26 cellular contexts compared by ENCODE assay signal in genomic region chrX:10507876-10508275, GRCh38.
DNase-seq lines count a peak whose midpoint lies in the region; ATAC-seq, FAIRE-seq and TF ChIP-seq lines count a peak whose summit lies in the region.
"Had no signal": no experiment of that assay in that cellular context is flagged by ENCODE, and none has a peak within 500 bp of the region (broad histone marks: within the 10 kb centered on the region; RNA-seq: fewer than 3 reads in every experiment).

No MANE protein-coding gene starts in this region.

- H3K9me3 Mint-ChIP-seq in nephron, result no peaks in the 10 kb centered on the region

- DNase-seq in ELR (ENCODE audit: low read depth), result peak; percentile 21
- peak; percentile 52 to 74 for DNase-seq in SJCRH30
- peak; percentile 46 for DNase-seq in bronchial epithelial cell (ENCODE audit: low read depth)
- no peak for DNase-seq in caudate nucleus (lab: John Stamatoyannopoulos, UW)
- DNase-seq: activated CD8-positive, alpha-beta memory T cell treated with anti-CD3 and anti-CD28 coated beads for 24 hours; activated T-cell treated with anti-CD3 and anti-CD28 coated beads, Interleukin-2, amount 50 U/mL, for 24 hours; adrenal gland; central memory CD4-positive, alpha-beta T cell; DND-41; head of caudate nucleus; left cardiac atrium; mesendoderm; naive thymus-derived CD4-positive, alpha-beta T cell; NCI-H1694; NCI-H2171; NCI-H524; retina; Right ventricle myocardium superior; T-cell had no signal

- no peaks in the 10 kb centered on the region for H3K27me3 Mint-ChIP-seq in nephron (ENCODE audit: low read depth)
- H3K27me3 Mint-ChIP-seq: naive thymus-derived CD4-positive, alpha-beta T cell; T-cell had no signal

- TF ChIP-seq CTCF in bronchial epithelial cell (IDR thresholded peaks at IDR 0.05; ENCODE audit: insufficient read depth, low read length, severe bottlenecking), result no peak
- no peak for TF ChIP-seq CTCF in nephron (IDR thresholded peaks at IDR 0.05; ENCODE audit: unreplicated experiment in 3 of 3)

- H3K4me1 ChIP-seq in SJCRH30, result peaks cover 54% of the 10 kb centered on the region
- H3K4me1 ChIP-seq: adrenal gland had no signal

- H3K27me3 ChIP-seq in SJCRH30 (no peaks in the 10 kb centered on the region), bronchial epithelial cell (ENCODE audit: control insufficient read depth, insufficient read depth, low read length) (no peaks in the 10 kb centered on the region)
- H3K27me3 ChIP-seq: adrenal gland had no signal

- 0 out of 2 replicates have a peak, but pooled peaks cover 4% of the 10 kb centered on the region for H3K9me3 ChIP-seq in SJCRH30 (replicated peaks)
- H3K9me3 ChIP-seq: adrenal gland had no signal

- no peak overlapping the region for H3K4me3 Mint-ChIP-seq in nephron
- H3K4me3 Mint-ChIP-seq: activated T-cell treated with anti-CD3 and anti-CD28 coated beads, Interleukin-2, amount 50 U/mL, for 24 hours; naive thymus-derived CD4-positive, alpha-beta T cell; T-cell had no signal

- H3K36me3 Mint-ChIP-seq in nephron (ENCODE audit: low read depth), result peaks cover 9% of the 10 kb centered on the region
- H3K36me3 Mint-ChIP-seq: naive thymus-derived CD4-positive, alpha-beta T cell; T-cell had no signal

- H3K4me3 ChIP-seq in SJCRH30 (no peak overlapping the region), bronchial epithelial cell (ENCODE audit: low read depth, low read length) (no peak overlapping the region)
- H3K4me3 ChIP-seq: adrenal gland, K562 had no signal

- no peak for FAIRE-seq in bronchial epithelial cell (lab: Jason Lieb, UNC)
- FAIRE-seq: K562, TTC549 had no signal

- H3K36me3 ChIP-seq in SJCRH30, result no peaks in the 10 kb centered on the region; the same call in 1 of the 2 replicates
- H3K36me3 ChIP-seq in bronchial epithelial cell (ENCODE audit: control insufficient read depth, insufficient read depth, low read length), result no peaks in the 10 kb centered on the region
- H3K36me3 ChIP-seq: adrenal gland had no signal

- H3K4me1 Mint-ChIP-seq in nephron, result peaks cover 27% of the 10 kb centered on the region
- H3K4me1 Mint-ChIP-seq: naive thymus-derived CD4-positive, alpha-beta T cell; T-cell had no signal

- ATAC-seq in GM18868 (IDR thresholded peaks at IDR 0.05; ENCODE audit: unreplicated experiment) (no peak), HG02973 (IDR thresholded peaks at IDR 0.05; ENCODE audit: unreplicated experiment) (no peak)
- ATAC-seq: HCT116; K562; left cardiac atrium; naive thymus-derived CD4-positive, alpha-beta T cell; PC-3; T-cell had no signal

- H3K27ac ChIP-seq in SJCRH30, result peak overlapping the region; percentile 71
- H3K27ac ChIP-seq in caudate nucleus (ENCODE audit: low read depth, low read length), result no peak overlapping the region
- H3K27ac ChIP-seq: adrenal gland had no signal

- peak overlapping the region in 2 of 3 experiments; percentile 21 to 74 for H3K27ac Mint-ChIP-seq in nephron
- H3K27ac Mint-ChIP-seq: activated T-cell treated with anti-CD3 and anti-CD28 coated beads, Interleukin-2, amount 50 U/mL, for 24 hours; naive thymus-derived CD4-positive, alpha-beta T cell; T-cell had no signal

Comparison
In these comparisons a context has a peak if more than half of its experiments do, and no peak if none do; other contexts are left out.
1. DNase-seq: peak in ELR (single experiment), SJCRH30 (2 of 2) and bronchial epithelial cell (single experiment); none in caudate nucleus (0 of 61).